Comparison of ENCODE assay signal across 25 cellular contexts in the genomic region with DNA sequence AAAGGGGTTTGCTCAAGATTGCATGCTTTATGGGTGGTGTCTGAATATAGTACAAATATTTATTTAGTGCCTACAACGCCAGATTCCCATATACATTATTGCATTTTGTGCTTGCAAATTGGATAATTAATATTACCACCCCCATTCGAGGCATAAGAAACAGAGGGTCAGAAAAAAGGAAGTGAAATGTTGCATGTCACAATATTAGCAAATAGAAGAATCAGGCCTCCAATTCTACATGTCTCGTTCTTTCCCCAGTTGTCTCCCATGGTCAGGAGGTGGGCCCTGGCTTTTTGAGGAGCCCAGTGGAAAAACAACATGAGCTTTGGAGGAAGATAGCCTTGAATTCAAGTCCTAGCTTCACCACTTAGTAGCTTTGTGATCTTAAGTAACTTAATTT.
DNase-seq lines count a peak whose midpoint lies in the region; ATAC-seq, FAIRE-seq and TF ChIP-seq lines count a peak whose summit lies in the region.
"Had no signal": no experiment of that assay in that cellular context is flagged by ENCODE, and none has a peak within 500 bp of the region (broad histone marks: within the 10 kb centered on the region; RNA-seq: fewer than 3 reads in every experiment).

No MANE protein-coding gene starts in this region.

- no peaks in the 10 kb centered on the region for H4K20me1 ChIP-seq in GM12878 (ENCODE audit: control insufficient read depth, insufficient read depth)
- H4K20me1 ChIP-seq: BLaER1 treated with 17β-estradiol and CSF1 and Interleukin-3, amounts not matched to agents 10 nM and 100 nM had no signal

- H3K4me1 ChIP-seq in HEK293 (ENCODE audit: control insufficient read depth, insufficient read depth, low read length), result no peaks in the 10 kb centered on the region
- H3K4me1 ChIP-seq in GM12878 (ENCODE audit: control insufficient read depth, insufficient read depth, low read length), result no peaks in the 10 kb centered on the region
- H3K4me1 ChIP-seq: A549; BE2C; BLaER1 treated with 17β-estradiol and CSF1 and Interleukin-3, amounts not matched to agents 10 nM and 100 nM had no signal

- TF ChIP-seq EP300 in GM12878 (IDR thresholded peaks at IDR 0.05; ENCODE audit: borderline replicate concordance in 1 of 2, control insufficient read depth in 1 of 2, low read depth in 2 of 2, low read length in 2 of 2), result no peak

- CTCF ChIA-PET in HEK293 (lab: Yijun Ruan, JAX) (interaction anchor here (0.7 kb wide), 1 partner anchor 740 kb away, joined by 3 read pairs; no protein-coding TSS in a partner anchor), GM12878 (lab: Yijun Ruan, JAX) (no interaction called here)

- ATAC-seq in GM12878, result no peak
- ATAC-seq: A549, GM23338, HCT116 had no signal

- H3K27me3 ChIP-seq in GM12878 (replicated peaks in 1 of 2; ENCODE audit: control insufficient read depth in 2 of 2, insufficient read depth in 2 of 2, low read length in 1 of 2), result no peaks in the 10 kb centered on the region
- H3K27me3 ChIP-seq: BE2C; BLaER1 treated with 17β-estradiol and CSF1 and Interleukin-3, amounts not matched to agents 10 nM and 100 nM had no signal

- POLR2A ChIA-PET in HEK293 (lab: Yijun Ruan, JAX) (no interaction called here), GM12878 (lab: Charles Lee) (no interaction called here)

- RAD21 ChIA-PET in GM12878 (lab: Charles Lee; ENCODE audit: unreplicated experiment), result no interaction called here

- no TSS peak for BruUV-seq in GM12878 (replicated peaks; lab: Mats Ljungman, UMichigan)

- in situ Hi-C loops in GM12878 (cut with MboI), result no loop called here

- TF ChIP-seq CTCF in HEK293 (tag by site-specific recombination; IDR thresholded peaks at IDR 0.05), result no peak
- no peak for TF ChIP-seq CTCF in GM12878 (IDR thresholded peaks at IDR 0.05 in 2 of 3, conservative IDR thresholded peaks at IDR 0.05 in 1 of 3; ENCODE audit: control insufficient read depth in 2 of 3, extremely low read depth in 1 of 3, insufficient read depth in 1 of 3, low read depth in 3 of 3, low read length in 3 of 3)

- 17% methylated on average over 3 of the region's 3 CpGs for WGBS in GM12878 (ENCODE audit: insufficient coverage, insufficient replicate concordance, low lambda C conversion rate, missing lambda C conversion rate)

- TF ChIP-seq RAD21 in GM12878 (IDR thresholded peaks at IDR 0.05; ENCODE audit: insufficient read depth, low read depth, low read length), result no peak

- no peak overlapping the region for H2AFZ ChIP-seq in GM12878 (ENCODE audit: control insufficient read depth, low read depth, low read length)
- H2AFZ ChIP-seq: GM23338 had no signal

- no peak for FAIRE-seq in GM12891 (lab: Jason Lieb, UNC)
- no peak for FAIRE-seq in GM12878 (lab: Jason Lieb, UNC)
- FAIRE-seq: A549, D721Med, GM12892 had no signal

- TF ChIP-seq POLR2A in GM12891 (IDR thresholded peaks at IDR 0.05; ENCODE audit: low read depth, low read length) (no peak), GM12878 (IDR thresholded peaks at IDR 0.05; ENCODE audit: low read depth, low read length) (no peak)

- DNase-seq in NOMO-1 treated with DMSO at 0.1 percent for 48 hours (lab: John Stamatoyannopoulos, UW; ENCODE audit: unreplicated experiment) (peak; percentile 37), NOMO-1 treated with dmso at 0.1 percent for 144 hours (lab: John Stamatoyannopoulos, UW; ENCODE audit: unreplicated experiment) (no peak), GM12891 (ENCODE audit: insufficient read length, low spot score) (no peak), GM12878 (ENCODE audit: low read depth, low spot score) (no peak), SHP77 (lab: John Stamatoyannopoulos, UW) (no peak)
- DNase-seq in stimulated activated CD8-positive, alpha-beta memory T cell treated with anti-CD3 and anti-CD28 coated beads, Interleukin-4, amount 100 ng/mL, for 48 hours, result no peak
- DNase-seq: 8988T; ACHN; AML-193; BE2C; CD4-positive, alpha-beta T cell; CD8-positive, alpha-beta memory T cell; DMS 273 treated with DMSO at 0.1 percent for 48 hours; DMS79; EL; GDM1; H9; HFFc6 had no signal

- H3K36me3 ChIP-seq in HEK293 (ENCODE audit: control insufficient read depth in 2 of 2, insufficient read depth in 1 of 2, low read length in 2 of 2) (no peaks in the 10 kb centered on the region), GM12878 (ENCODE audit: control insufficient read depth in 2 of 2, insufficient read depth in 2 of 2, low read length in 1 of 2) (no peaks in the 10 kb centered on the region)
- H3K36me3 ChIP-seq: BE2C; BLaER1 treated with 17β-estradiol and CSF1 and Interleukin-3, amounts not matched to agents 10 nM and 100 nM had no signal

- H3K27ac ChIP-seq in HEK293 (ENCODE audit: extremely low read depth, low read depth, low read length) (no peak overlapping the region), GM12878 (ENCODE audit: control insufficient read depth, insufficient read depth) (no peak overlapping the region)
- H3K27ac ChIP-seq: A549; BLaER1 treated with 17β-estradiol and CSF1 and Interleukin-3, amounts not matched to agents 10 nM and 100 nM had no signal

- no peak overlapping the region for H3K4me2 ChIP-seq in GM12878 (ENCODE audit: control insufficient read depth, insufficient read depth)
- H3K4me2 ChIP-seq: A549; BLaER1 treated with 17β-estradiol and CSF1 and Interleukin-3, amounts not matched to agents 10 nM and 100 nM; GM23338 had no signal

- SMC1A ChIA-PET in GM12878 (lab: Charles Lee; ENCODE audit: uncharacterized antibody, unreplicated experiment), result no interaction called here

- H3K79me2 ChIP-seq in GM12878 (ENCODE audit: control insufficient read depth, insufficient read depth, low read length), result no peaks in the 10 kb centered on the region

- H3K4me3 ChIP-seq in HEK293 (ENCODE audit: low read depth, low read length) (no peak overlapping the region), GM12878 (no peak overlapping the region)
- H3K4me3 ChIP-seq: A549; BLaER1 treated with 17β-estradiol and CSF1 and Interleukin-3, amounts not matched to agents 10 nM and 100 nM; GM23338 had no signal

- intact Hi-C loops in GM12878 (cut with micrococcal nuclease; ENCODE audit: unreplicated experiment), result loop anchor here (5.0 kb wide), 1 partner anchor 193 kb away; no protein-coding TSS in a partner anchor

- H3K9me3 ChIP-seq in HEK293 (ENCODE audit: control insufficient read depth, insufficient read depth, low read depth, low read length) (no peaks in the 10 kb centered on the region), GM12878 (replicated peaks; ENCODE audit: control insufficient read depth, insufficient read depth, low read length) (no peaks in the 10 kb centered on the region; the same call in 2 of the 3 replicates)
- H3K9me3 ChIP-seq: A549, BE2C had no signal

- no peak overlapping the region for H3K9ac ChIP-seq in GM12878 (ENCODE audit: control insufficient read depth, insufficient read depth, low read length)
- H3K9ac ChIP-seq: BLaER1 treated with 17β-estradiol and CSF1 and Interleukin-3, amounts not matched to agents 10 nM and 100 nM had no signal

TF ChIP-seq in GM12891, 5 proteins besides CTCF, POLR2A, EP300 and RAD21:
- TF ChIP-seq POU2F2 (IDR thresholded peaks at IDR 0.05; ENCODE audit: low read depth, low read length) (no peak), SPI1 (IDR thresholded peaks at IDR 0.05; ENCODE audit: low read depth, low read length) (peak; percentile 85)

TF ChIP-seq in HEK293, 187 proteins besides CTCF, POLR2A, EP300 and RAD21:
- TF ChIP-seq ZNF391 (tag by site-specific recombination; IDR thresholded peaks at IDR 0.05; ENCODE audit: borderline replicate concordance, low read depth), result no peak
- TF ChIP-seq ZNF133 (tag by site-specific recombination; IDR thresholded peaks at IDR 0.05), result peak; percentile 54; the same call in 1 of the 2 replicates

TF ChIP-seq in GM12878, 131 proteins besides CTCF, POLR2A, EP300 and RAD21:
- TF ChIP-seq BCL11A (IDR thresholded peaks at IDR 0.05; ENCODE audit: low read depth, low read length) (no peak), SPI1 (IDR thresholded peaks at IDR 0.05; ENCODE audit: borderline replicate concordance, insufficient read depth, low read depth, low read length) (peak; percentile 75)
